In genomic region chr9:137264067-137264466, GRCh38 we compare ENCODE assay signal across 20 cellular contexts. TPM values are rescaled to one million over a fixed set of nuclear protein-coding genes. Genes with fewer than 3 reads are reported as not detected.
A peak's percentile ranks its signal among the peaks of the same experiment; 100 is the strongest.
DNase-seq lines count a peak whose midpoint lies in the region; ATAC-seq, FAIRE-seq and TF ChIP-seq lines count a peak whose summit lies in the region.
"Had no signal": no experiment of that assay in that cellular context is flagged by ENCODE, and none has a peak within 500 bp of the region (broad histone marks: within the 10 kb centered on the region; RNA-seq: fewer than 3 reads in every experiment).

No MANE protein-coding gene starts in this region.

- no peak for FAIRE-seq in HepG2 (lab: Jason Lieb, UNC)
- FAIRE-seq: GM12892, GM18507 had no signal

- TF ChIP-seq CTCF in 22Rv1 (IDR thresholded peaks at IDR 0.05), result no peak
- TF ChIP-seq CTCF in VCaP (conservative IDR thresholded peaks at IDR 0.05), result no peak
- TF ChIP-seq CTCF in HepG2 (CRISPR knock-in tag; IDR thresholded peaks at IDR 0.05), result no peak
- TF ChIP-seq CTCF in spleen (IDR thresholded peaks at IDR 0.05 in 8 of 11, conservative IDR thresholded peaks at IDR 0.05 in 3 of 11), result no peak

- no peak for ATAC-seq in HepG2

- H3K9me3 Mint-ChIP-seq in activated CD4-positive, alpha-beta memory T cell treated with anti-CD3 and anti-CD28 coated beads for 36 hours, result no peaks in the 10 kb centered on the region
- H3K9me3 Mint-ChIP-seq: CD4-positive, CD25-positive, alpha-beta regulatory T cell; CD8-positive, alpha-beta memory T cell had no signal

- DNase-seq in HepG2 (ENCODE audit: low spot score), result no peak
- peak; percentile 63 for DNase-seq in spleen
- DNase-seq in dermis blood vessel endothelial cell, result no peak
- no peak for DNase-seq in G401 (ENCODE audit: low spot score)
- no peak for DNase-seq in activated CD4-positive, alpha-beta memory T cell treated with anti-CD3 and anti-CD28 coated beads for 36 hours
- DNase-seq: BE2C; C1 segment of cervical spinal cord; CD4-positive, CD25-positive, alpha-beta regulatory T cell; CD8-positive, alpha-beta memory T cell; COR-L47; DMS 273 treated with DMSO at 0.1 percent for 48 hours; GDM1 had no signal

- H3K36me3 ChIP-seq in HepG2 (replicated peaks in 1 of 2; ENCODE audit: control insufficient read depth in 1 of 2, insufficient read depth in 2 of 2, low read length in 2 of 2), result peaks cover 12 to 16% of the 10 kb centered on the region in 2 experiments; a peak in 3 of 5 replicates
- H3K36me3 ChIP-seq in spleen, result peaks cover 0 to 84% (median 37%) of the 10 kb centered on the region in 6 donors

- H3K79me2 ChIP-seq in HepG2 (ENCODE audit: insufficient read depth, low read length), result no peaks in the 10 kb centered on the region

- CTCF ChIA-PET in HepG2 (lab: Yijun Ruan, JAX; ENCODE audit: low intra/inter-chr PET ratio, low total read pairs), result no interaction called here
- CTCF ChIA-PET in activated CD4-positive, alpha-beta memory T cell treated with anti-CD3 and anti-CD28 coated beads for 36 hours (lab: Charles Lee), result interaction anchor here (1.5 kb wide), 1 partner anchor 87 kb away, joined by 3 read pairs; no protein-coding TSS in a partner anchor

- TF ChIP-seq EP300 in HepG2 (IDR thresholded peaks at IDR 0.05; ENCODE audit: low read depth in 2 of 2, low read length in 2 of 2) (no peak), HepG2 (CRISPR knock-in tag; IDR thresholded peaks at IDR 0.05; ENCODE audit: borderline replicate concordance) (no peak)

- no peak overlapping the region for H2AFZ ChIP-seq in HepG2 (ENCODE audit: low read length)

- H3K27ac ChIP-seq in 22Rv1 (peak overlapping the region; percentile 98; the same call in 1 of the 2 replicates), VCaP (peak overlapping the region; percentile 18), HepG2 (ENCODE audit: extremely low read length, insufficient read depth, low read length) (no peak overlapping the region), spleen (no peak overlapping the region)

- no peak overlapping the region for H3K4me2 ChIP-seq in HepG2 (ENCODE audit: low read depth, low read length)

- H3K9me3 ChIP-seq in HepG2 (ENCODE audit: low read length), result no peaks in the 10 kb centered on the region
- H3K9me3 ChIP-seq in spleen, result no peaks in the 10 kb centered on the region
- H3K9me3 ChIP-seq: BE2C, HAP-1 had no signal

- H3K36me3 Mint-ChIP-seq in activated CD4-positive, alpha-beta memory T cell treated with anti-CD3 and anti-CD28 coated beads for 36 hours, result peaks cover 20% of the 10 kb centered on the region

- intact Hi-C loops in HepG2 (cut with micrococcal nuclease; ENCODE audit: unreplicated experiment) (no loop called here), spleen (cut with DNase I; ENCODE audit: low total_unique reads) (no loop called here)
- intact Hi-C loops in activated CD4-positive, alpha-beta memory T cell treated with anti-CD3 and anti-CD28 coated beads for 36 hours (cut with micrococcal nuclease), result no loop called here

- no peak overlapping the region for H3K27ac Mint-ChIP-seq in activated CD4-positive, alpha-beta memory T cell treated with anti-CD3 and anti-CD28 coated beads for 36 hours
- H3K27ac Mint-ChIP-seq: CD4-positive, CD25-positive, alpha-beta regulatory T cell; CD8-positive, alpha-beta memory T cell had no signal

- peaks cover 19% of the 10 kb centered on the region for H3K4me1 ChIP-seq in HepG2 (ENCODE audit: insufficient read depth, low read length)
- H3K4me1 ChIP-seq in spleen, result peaks cover 4 to 37% (median 17%) of the 10 kb centered on the region in 6 donors
- H3K4me1 ChIP-seq: BE2C, HAP-1 had no signal

- H4K20me1 ChIP-seq in HepG2 (ENCODE audit: insufficient read depth, low read length), result no peaks in the 10 kb centered on the region; the same call in 1 of the 2 replicates

- no TSS peak for BruUV-seq in HepG2 (replicated peaks; lab: Mats Ljungman, UMichigan)

- H3K4me3 ChIP-seq in HepG2 (replicated peaks in 1 of 3; ENCODE audit: insufficient read depth in 1 of 3, low read depth in 2 of 3, low read length in 3 of 3), result no peak overlapping the region
- no peak overlapping the region for H3K4me3 ChIP-seq in spleen
- H3K4me3 ChIP-seq: HAP-1 had no signal

- TF ChIP-seq POLR2A in HepG2 (IDR thresholded peaks at IDR 0.05; ENCODE audit: insufficient read depth in 1 of 2, low read depth in 2 of 2, low read length in 2 of 2) (no peak), spleen (IDR thresholded peaks at IDR 0.05) (no peak)

- in situ Hi-C loops in HepG2 (cut with HindIII; ENCODE audit: extremely low pct_ligation_motif_present, low pct_unique_long_range_greater_than_20kb), result no loop called here
- in situ Hi-C loops in G401 (cut with HindIII; ENCODE audit: low sequenced_read_pairs), result no loop called here

- H3K4me3 Mint-ChIP-seq in activated CD4-positive, alpha-beta memory T cell treated with anti-CD3 and anti-CD28 coated beads for 36 hours, result no peak overlapping the region
- H3K4me3 Mint-ChIP-seq: CD4-positive, CD25-positive, alpha-beta regulatory T cell; CD8-positive, alpha-beta memory T cell had no signal

- WGBS in HepG2 (ENCODE audit: low lambda C conversion rate), result 97% methylated on average over 15 of the region's 22 CpGs
- WGBS in spleen, 5 donors, result 93 to 96% (median 95%) methylated on average over 22 of the region's 22 CpGs

- H3K27me3 ChIP-seq in HepG2 (ENCODE audit: control insufficient read depth in 1 of 2, insufficient read depth in 2 of 2, low read length in 2 of 2) (no peaks in the 10 kb centered on the region), spleen (replicated peaks in 1 of 7) (no peaks in the 10 kb centered on the region)
- H3K27me3 ChIP-seq: BE2C had no signal

- H3K9ac ChIP-seq in HepG2 (ENCODE audit: insufficient read depth, low read depth, low read length), result no peak overlapping the region

- H3K27me3 Mint-ChIP-seq in activated CD4-positive, alpha-beta memory T cell treated with anti-CD3 and anti-CD28 coated beads for 36 hours, result no peaks in the 10 kb centered on the region
- H3K27me3 Mint-ChIP-seq: CD4-positive, CD25-positive, alpha-beta regulatory T cell; CD8-positive, alpha-beta memory T cell had no signal

- H3K4me1 Mint-ChIP-seq in activated CD4-positive, alpha-beta memory T cell treated with anti-CD3 and anti-CD28 coated beads for 36 hours (ENCODE audit: low read depth), result peaks cover 2% of the 10 kb centered on the region

- no peak for TF ChIP-seq RAD21 in HepG2 (CRISPR knock-in tag; IDR thresholded peaks at IDR 0.05)

- POLR2A ChIA-PET in HepG2 (lab: Yijun Ruan, JAX), result interaction anchor here (0.9 kb wide), 1 partner anchor 23 kb away, joined by 4 read pairs; the partner anchor contains the start of gene TUBB4B
- POLR2A ChIA-PET in activated CD4-positive, alpha-beta memory T cell treated with anti-CD3 and anti-CD28 coated beads for 36 hours (lab: Charles Lee), result no interaction called here

RNA-seq across cellular contexts. Expression of gene NELFB, which starts 8.9 kb away (rescaled TPM):
- total RNA-seq in HepG2 (2016; rRNA removed; fragmentation: Illumina TruSeq; extraction: Trizol), result 38.7 and 45.8 TPM in 2 replicates
- 11.1 and 13.7 TPM in 2 replicates for total RNA-seq in HepG2 (2016; cell fraction: cytosol; rRNA removed; fragmentation: Illumina TruSeq; extraction: Trizol; ENCODE audit: low read depth)
- total RNA-seq in HepG2 (2016; cell fraction: insoluble cytoplasmic fraction; rRNA removed; fragmentation: Illumina TruSeq; extraction: Trizol), result 33.9 and 46.1 TPM in 2 replicates
- total RNA-seq in HepG2 (2016; cell fraction: membrane; rRNA removed; fragmentation: Illumina TruSeq; extraction: Trizol), result 31.9 and 34.1 TPM in 2 replicates
- total RNA-seq in HepG2 (2016; cell fraction: nucleus; rRNA removed; fragmentation: Illumina TruSeq; extraction: Trizol), result 19.5 and 22.8 TPM in 2 replicates
- 26.5 and 38.0 TPM in 2 replicates for polyA plus RNA-seq in HepG2 (2011; rRNA removed)
- 31.2 and 47.6 TPM in 2 replicates for polyA plus RNA-seq in HepG2 (2011; cell fraction: cytosol; rRNA removed)
- polyA plus RNA-seq in HepG2 (2011; cell fraction: nucleus; rRNA removed), result 58.0 and 66.2 TPM in 2 replicates
- 37.0 and 38.0 TPM in 2 replicates for polyA plus RNA-seq in HepG2 (2012)
- polyA plus RNA-seq in HepG2 (2016; cell fraction: cytosol; fragmentation: Illumina TruSeq; extraction: Trizol; ENCODE audit: low read depth), result 13.2 and 13.7 TPM in 2 replicates
- polyA plus RNA-seq in HepG2 (2016; cell fraction: insoluble cytoplasmic fraction; fragmentation: Illumina TruSeq; extraction: Trizol; ENCODE audit: low read depth), result 38.8 and 48.5 TPM in 2 replicates
- polyA plus RNA-seq in HepG2 (2016; cell fraction: membrane; fragmentation: Illumina TruSeq; extraction: Trizol; ENCODE audit: low read depth), result 24.3 and 28.9 TPM in 2 replicates
- polyA plus RNA-seq in HepG2 (2016; cell fraction: nucleus; fragmentation: Illumina TruSeq; extraction: Trizol; ENCODE audit: insufficient read depth, low read depth), result 40.4 and 45.0 TPM in 2 replicates
- 63.2 and 70.3 TPM in 2 replicates for polyA minus RNA-seq in HepG2 (2011; rRNA and poly(A)+ RNA removed; ENCODE audit: low replicate concordance)
- polyA minus RNA-seq in HepG2 (2011; cell fraction: cytosol; rRNA and poly(A)+ RNA removed), result 28.7 and 31.0 TPM in 2 replicates
- 10.3 and 11.6 TPM in 2 replicates for polyA minus RNA-seq in HepG2 (2011; cell fraction: nucleus; rRNA and poly(A)+ RNA removed)
- total RNA-seq in spleen, result 10 to 100 TPM; 27.7 to 46.8 (median 39.9) TPM
- polyA plus RNA-seq in spleen, result 10 to 100 TPM; 26.6 to 49.7 (median 28.0) TPM
- total RNA-seq in dermis blood vessel endothelial cell, result 55.3 and 83.7 TPM in 2 replicates
- 93.6 and 118 TPM in 2 replicates for total RNA-seq in G401 (2014; rRNA removed; shearing (Covaris generic))
- total RNA-seq in activated CD4-positive, alpha-beta memory T cell treated with anti-CD3 and anti-CD28 coated beads for 36 hours, result 10 to 100 TPM; 57.2 to 57.9 TPM

RNA-seq across cellular contexts. Expression of gene STPG3, which starts 13.0 kb away (rescaled TPM):
- total RNA-seq in HepG2 (2016; rRNA removed; fragmentation: Illumina TruSeq; extraction: Trizol), result not detected in 2 replicates
- not detected in 2 replicates for total RNA-seq in HepG2 (2016; cell fraction: cytosol; rRNA removed; fragmentation: Illumina TruSeq; extraction: Trizol; ENCODE audit: low read depth)
- not detected in 2 replicates for total RNA-seq in HepG2 (2016; cell fraction: insoluble cytoplasmic fraction; rRNA removed; fragmentation: Illumina TruSeq; extraction: Trizol)
- not detected in 2 replicates for total RNA-seq in HepG2 (2016; cell fraction: membrane; rRNA removed; fragmentation: Illumina TruSeq; extraction: Trizol)
- not detected in 2 replicates for total RNA-seq in HepG2 (2016; cell fraction: nucleus; rRNA removed; fragmentation: Illumina TruSeq; extraction: Trizol)
- not detected in 2 replicates for polyA plus RNA-seq in HepG2 (2011; rRNA removed)
- polyA plus RNA-seq in HepG2 (2011; cell fraction: cytosol; rRNA removed), result not detected in 2 replicates
- 0.45 and 0.50 TPM in 2 replicates for polyA plus RNA-seq in HepG2 (2011; cell fraction: nucleus; rRNA removed)
- polyA plus RNA-seq in HepG2 (2012), result 0.27 and 0.35 TPM in 2 replicates
- not detected in 2 replicates for polyA plus RNA-seq in HepG2 (2016; cell fraction: cytosol; fragmentation: Illumina TruSeq; extraction: Trizol; ENCODE audit: low read depth)
- not detected in 2 replicates for polyA plus RNA-seq in HepG2 (2016; cell fraction: insoluble cytoplasmic fraction; fragmentation: Illumina TruSeq; extraction: Trizol; ENCODE audit: low read depth)
- polyA plus RNA-seq in HepG2 (2016; cell fraction: membrane; fragmentation: Illumina TruSeq; extraction: Trizol; ENCODE audit: low read depth), result not detected in 2 replicates
- not detected in 2 replicates for polyA plus RNA-seq in HepG2 (2016; cell fraction: nucleus; fragmentation: Illumina TruSeq; extraction: Trizol; ENCODE audit: insufficient read depth, low read depth)
- polyA minus RNA-seq in HepG2 (2011; rRNA and poly(A)+ RNA removed; ENCODE audit: low replicate concordance), result 0.23 TPM in 1 of 2 replicates, not detected in the other
- not detected in 2 replicates for polyA minus RNA-seq in HepG2 (2011; cell fraction: cytosol; rRNA and poly(A)+ RNA removed)
- not detected in 2 replicates for polyA minus RNA-seq in HepG2 (2011; cell fraction: nucleus; rRNA and poly(A)+ RNA removed)
- not detected for total RNA-seq in spleen
- not detected for polyA plus RNA-seq in spleen
- total RNA-seq in dermis blood vessel endothelial cell, result 0.34 TPM in 1 of 2 replicates, not detected in the other
- total RNA-seq in G401 (2014; rRNA removed; shearing (Covaris generic)), result not detected in 2 replicates
- not detected for total RNA-seq in activated CD4-positive, alpha-beta memory T cell treated with anti-CD3 and anti-CD28 coated beads for 36 hours
- total RNA-seq: A172; CD4-positive, CD25-positive, alpha-beta regulatory T cell; H4; HT-29 had no signal
- polyA plus RNA-seq: CD4-positive, CD25-positive, alpha-beta regulatory T cell; CD8-positive, alpha-beta memory T cell had no signal

RNA-seq across cellular contexts. Expression of gene TOR4A, which starts 13.5 kb away (rescaled TPM):
- total RNA-seq in HepG2 (2016; rRNA removed; fragmentation: Illumina TruSeq; extraction: Trizol) (7.0 and 14.2 TPM in 2 replicates), spleen (10 to 100 TPM; 23.1 to 39.9 (median 29.4) TPM), dermis blood vessel endothelial cell (29.8 and 46.0 TPM in 2 replicates)
- total RNA-seq in HepG2 (2016; cell fraction: cytosol; rRNA removed; fragmentation: Illumina TruSeq; extraction: Trizol; ENCODE audit: low read depth), result 1.3 and 1.5 TPM in 2 replicates
- total RNA-seq in HepG2 (2016; cell fraction: insoluble cytoplasmic fraction; rRNA removed; fragmentation: Illumina TruSeq; extraction: Trizol), result 6.7 and 14.2 TPM in 2 replicates
- total RNA-seq in HepG2 (2016; cell fraction: membrane; rRNA removed; fragmentation: Illumina TruSeq; extraction: Trizol), result 5.1 and 6.1 TPM in 2 replicates
- total RNA-seq in HepG2 (2016; cell fraction: nucleus; rRNA removed; fragmentation: Illumina TruSeq; extraction: Trizol), result 10.4 and 11.5 TPM in 2 replicates
- polyA plus RNA-seq in HepG2 (2011; rRNA removed) (11.1 and 16.4 TPM in 2 replicates), spleen (10 to 100 TPM in 1 of 3 donors, 1 to 10 TPM in 2; 3.2 to 10.8 (median 5.1) TPM)
- polyA plus RNA-seq in HepG2 (2011; cell fraction: cytosol; rRNA removed), result 14.3 and 20.7 TPM in 2 replicates
- 17.2 and 18.2 TPM in 2 replicates for polyA plus RNA-seq in HepG2 (2011; cell fraction: nucleus; rRNA removed)
- 6.6 and 10.2 TPM in 2 replicates for polyA plus RNA-seq in HepG2 (2012)
- polyA plus RNA-seq in HepG2 (2016; cell fraction: cytosol; fragmentation: Illumina TruSeq; extraction: Trizol; ENCODE audit: low read depth), result 1.1 and 1.2 TPM in 2 replicates
- 7.9 and 8.2 TPM in 2 replicates for polyA plus RNA-seq in HepG2 (2016; cell fraction: insoluble cytoplasmic fraction; fragmentation: Illumina TruSeq; extraction: Trizol; ENCODE audit: low read depth)
- polyA plus RNA-seq in HepG2 (2016; cell fraction: membrane; fragmentation: Illumina TruSeq; extraction: Trizol; ENCODE audit: low read depth), result 3.0 and 3.1 TPM in 2 replicates
- polyA plus RNA-seq in HepG2 (2016; cell fraction: nucleus; fragmentation: Illumina TruSeq; extraction: Trizol; ENCODE audit: insufficient read depth, low read depth), result 20.6 and 20.8 TPM in 2 replicates
- 13.4 and 50.2 TPM in 2 replicates for polyA minus RNA-seq in HepG2 (2011; rRNA and poly(A)+ RNA removed; ENCODE audit: low replicate concordance)
- polyA minus RNA-seq in HepG2 (2011; cell fraction: cytosol; rRNA and poly(A)+ RNA removed), result 29.6 and 30.9 TPM in 2 replicates
- 6.3 and 7.8 TPM in 2 replicates for polyA minus RNA-seq in HepG2 (2011; cell fraction: nucleus; rRNA and poly(A)+ RNA removed)
- total RNA-seq in G401 (2014; rRNA removed; shearing (Covaris generic)), result 38.2 and 41.7 TPM in 2 replicates
- total RNA-seq in activated CD4-positive, alpha-beta memory T cell treated with anti-CD3 and anti-CD28 coated beads for 36 hours, result 1 to 10 TPM; 6.6 to 6.8 TPM

RNA-seq across cellular contexts. Expression of gene TUBB4B, which starts 23.0 kb away (rescaled TPM):
- total RNA-seq in HepG2 (2016; rRNA removed; fragmentation: Illumina TruSeq; extraction: Trizol) (412 and 481 TPM in 2 replicates), spleen (100 to 1,000 TPM in 4 of 7 donors, 10 to 100 TPM in 3; 55.1 to 137 (median 102) TPM), dermis blood vessel endothelial cell (128 and 305 TPM in 2 replicates)
- 96.3 and 106 TPM in 2 replicates for total RNA-seq in HepG2 (2016; cell fraction: cytosol; rRNA removed; fragmentation: Illumina TruSeq; extraction: Trizol; ENCODE audit: low read depth)
- 424 and 467 TPM in 2 replicates for total RNA-seq in HepG2 (2016; cell fraction: insoluble cytoplasmic fraction; rRNA removed; fragmentation: Illumina TruSeq; extraction: Trizol)
- total RNA-seq in HepG2 (2016; cell fraction: membrane; rRNA removed; fragmentation: Illumina TruSeq; extraction: Trizol), result 128 TPM in 2 replicates
- 195 and 203 TPM in 2 replicates for total RNA-seq in HepG2 (2016; cell fraction: nucleus; rRNA removed; fragmentation: Illumina TruSeq; extraction: Trizol)
- polyA plus RNA-seq in HepG2 (2011; rRNA removed) (182 and 243 TPM in 2 replicates), spleen (100 to 1,000 TPM in 2 of 3 donors, 10 to 100 TPM in 1; 59.6 to 112 (median 107) TPM)
- polyA plus RNA-seq in HepG2 (2011; cell fraction: cytosol; rRNA removed), result 251 and 293 TPM in 2 replicates
- 210 and 235 TPM in 2 replicates for polyA plus RNA-seq in HepG2 (2011; cell fraction: nucleus; rRNA removed)
- polyA plus RNA-seq in HepG2 (2012), result 190 and 205 TPM in 2 replicates
- 115 and 121 TPM in 2 replicates for polyA plus RNA-seq in HepG2 (2016; cell fraction: cytosol; fragmentation: Illumina TruSeq; extraction: Trizol; ENCODE audit: low read depth)
- polyA plus RNA-seq in HepG2 (2016; cell fraction: insoluble cytoplasmic fraction; fragmentation: Illumina TruSeq; extraction: Trizol; ENCODE audit: low read depth), result 587 and 625 TPM in 2 replicates
- 115 and 122 TPM in 2 replicates for polyA plus RNA-seq in HepG2 (2016; cell fraction: membrane; fragmentation: Illumina TruSeq; extraction: Trizol; ENCODE audit: low read depth)
- polyA plus RNA-seq in HepG2 (2016; cell fraction: nucleus; fragmentation: Illumina TruSeq; extraction: Trizol; ENCODE audit: insufficient read depth, low read depth), result 355 and 369 TPM in 2 replicates
- polyA minus RNA-seq in HepG2 (2011; rRNA and poly(A)+ RNA removed; ENCODE audit: low replicate concordance), result 270 and 721 TPM in 2 replicates
- 140 and 144 TPM in 2 replicates for polyA minus RNA-seq in HepG2 (2011; cell fraction: cytosol; rRNA and poly(A)+ RNA removed)
- 74.6 and 75.6 TPM in 2 replicates for polyA minus RNA-seq in HepG2 (2011; cell fraction: nucleus; rRNA and poly(A)+ RNA removed)
- 1,012 and 1,099 TPM in 2 replicates for total RNA-seq in G401 (2014; rRNA removed; shearing (Covaris generic))
- 100 to 1,000 TPM; 320 to 325 TPM for total RNA-seq in activated CD4-positive, alpha-beta memory T cell treated with anti-CD3 and anti-CD28 coated beads for 36 hours

RNA-seq across cellular contexts. Expression of gene SLC34A3, which starts 33.4 kb away (rescaled TPM):
- total RNA-seq in HepG2 (2016; rRNA removed; fragmentation: Illumina TruSeq; extraction: Trizol), result 0.38 and 1.0 TPM in 2 replicates
- 0.97 and 1.3 TPM in 2 replicates for total RNA-seq in HepG2 (2016; cell fraction: cytosol; rRNA removed; fragmentation: Illumina TruSeq; extraction: Trizol; ENCODE audit: low read depth)
- total RNA-seq in HepG2 (2016; cell fraction: insoluble cytoplasmic fraction; rRNA removed; fragmentation: Illumina TruSeq; extraction: Trizol), result 0.51 and 0.97 TPM in 2 replicates
- total RNA-seq in HepG2 (2016; cell fraction: membrane; rRNA removed; fragmentation: Illumina TruSeq; extraction: Trizol), result 0.74 and 0.76 TPM in 2 replicates
- total RNA-seq in HepG2 (2016; cell fraction: nucleus; rRNA removed; fragmentation: Illumina TruSeq; extraction: Trizol), result 0.60 and 0.81 TPM in 2 replicates
- 0.07 and 0.20 TPM in 2 replicates for polyA plus RNA-seq in HepG2 (2011; rRNA removed)
- polyA plus RNA-seq in HepG2 (2011; cell fraction: cytosol; rRNA removed), result 0.09 and 0.16 TPM in 2 replicates
- 0.33 and 0.50 TPM in 2 replicates for polyA plus RNA-seq in HepG2 (2011; cell fraction: nucleus; rRNA removed)
- polyA plus RNA-seq in HepG2 (2012), result 0.21 and 0.60 TPM in 2 replicates
- polyA plus RNA-seq in HepG2 (2016; cell fraction: cytosol; fragmentation: Illumina TruSeq; extraction: Trizol; ENCODE audit: low read depth), result 0.59 and 0.93 TPM in 2 replicates
- 0.58 and 0.62 TPM in 2 replicates for polyA plus RNA-seq in HepG2 (2016; cell fraction: insoluble cytoplasmic fraction; fragmentation: Illumina TruSeq; extraction: Trizol; ENCODE audit: low read depth)
- polyA plus RNA-seq in HepG2 (2016; cell fraction: membrane; fragmentation: Illumina TruSeq; extraction: Trizol; ENCODE audit: low read depth), result 0.52 and 0.70 TPM in 2 replicates
- polyA plus RNA-seq in HepG2 (2016; cell fraction: nucleus; fragmentation: Illumina TruSeq; extraction: Trizol; ENCODE audit: insufficient read depth, low read depth), result 1.2 and 1.8 TPM in 2 replicates
- 0.12 and 0.20 TPM in 2 replicates for polyA minus RNA-seq in HepG2 (2011; rRNA and poly(A)+ RNA removed; ENCODE audit: low replicate concordance)
- not detected in 2 replicates for polyA minus RNA-seq in HepG2 (2011; cell fraction: cytosol; rRNA and poly(A)+ RNA removed)
- polyA minus RNA-seq in HepG2 (2011; cell fraction: nucleus; rRNA and poly(A)+ RNA removed), result not detected in 2 replicates
- not detected for total RNA-seq in spleen
- not detected for polyA plus RNA-seq in spleen
- not detected in 2 replicates for total RNA-seq in dermis blood vessel endothelial cell
- not detected in 2 replicates for total RNA-seq in G401 (2014; rRNA removed; shearing (Covaris generic))
- not detected for total RNA-seq in activated CD4-positive, alpha-beta memory T cell treated with anti-CD3 and anti-CD28 coated beads for 36 hours
- total RNA-seq: CD4-positive, CD25-positive, alpha-beta regulatory T cell; CD8-positive, alpha-beta memory T cell; H4 had no signal
- polyA plus RNA-seq: CD4-positive, CD25-positive, alpha-beta regulatory T cell; CD8-positive, alpha-beta memory T cell had no signal

Comparison
In these comparisons a context has a peak if more than half of its experiments do, and no peak if none do; other contexts are left out.
1. H3K27ac ChIP-seq: peak in 22Rv1 (single experiment) and VCaP (single experiment); none in HepG2 (single experiment) and spleen (0 of 8).